Comparison of ENCODE assay signal across 9 cellular contexts in the genomic region with DNA sequence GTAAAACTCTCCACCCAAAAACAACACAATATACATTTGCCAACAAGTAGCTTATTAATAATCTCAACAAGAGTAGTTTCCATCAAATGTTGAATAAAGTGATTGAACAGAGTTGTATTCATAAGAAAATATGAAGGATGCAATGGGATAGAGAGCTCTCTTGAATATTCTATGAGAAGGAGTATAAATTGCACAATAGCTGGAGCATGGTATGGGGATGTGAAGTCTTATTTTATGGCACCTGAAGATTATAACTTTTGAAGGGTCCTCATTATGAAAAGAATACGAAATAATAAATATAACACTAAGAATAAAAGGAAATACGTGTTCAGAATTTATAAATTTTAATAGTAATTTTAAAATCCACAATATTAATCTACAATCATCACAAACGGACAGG.
"Had no signal": no experiment of that assay in that cellular context is flagged by ENCODE, and none has a peak within 500 bp of the region (broad histone marks: within the 10 kb centered on the region; RNA-seq: fewer than 3 reads in every experiment).

No MANE protein-coding gene starts in this region.

- H3K9me3 ChIP-seq: HAP-1 had no signal

- H3K4me1 ChIP-seq: HAP-1 had no signal

- H3K4me3 ChIP-seq: GM23248, HAP-1 had no signal

- H3K27ac Mint-ChIP-seq: HFFc6, IgD-negative memory B cell had no signal

- H3K9me3 Mint-ChIP-seq: HFFc6 had no signal

- ATAC-seq: HCT116 had no signal

- H3K36me3 ChIP-seq: HAP-1 had no signal

- H3K36me3 Mint-ChIP-seq: IgD-negative memory B cell had no signal

- H3K4me3 Mint-ChIP-seq: HFFc6, IgD-negative memory B cell had no signal

- H3K27me3 Mint-ChIP-seq: IgD-negative memory B cell had no signal

- DNase-seq: GM23248, GOT3, H7, HFFc6, KG1 had no signal

- H3K27ac ChIP-seq: GM23248, HL-60 had no signal

- H3K9ac ChIP-seq: GM23248 had no signal
